17 cellular contexts compared by ENCODE assay signal in the genomic region with DNA sequence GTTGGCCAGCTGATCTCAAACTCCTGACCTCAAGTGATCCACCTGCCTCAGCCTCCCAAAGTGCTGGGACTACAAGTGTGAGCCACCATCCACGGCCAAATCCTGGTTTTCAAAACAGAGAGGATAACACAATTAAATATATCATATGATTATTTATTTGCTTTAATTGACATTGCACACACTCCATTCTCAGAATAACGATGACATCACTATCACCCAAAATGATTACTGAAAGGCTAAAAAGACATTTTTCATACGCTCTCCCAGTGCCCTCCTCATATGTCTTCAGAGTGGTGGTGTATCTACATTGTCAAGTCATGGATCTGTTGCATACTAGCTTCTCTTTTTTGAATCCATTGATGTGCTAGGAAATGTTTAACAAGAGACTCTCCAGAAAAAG. TPM values are rescaled to one million over a fixed set of nuclear protein-coding genes. Genes with fewer than 3 reads are reported as not detected.
DNase-seq lines count a peak whose midpoint lies in the region; TF ChIP-seq lines count a peak whose summit lies in the region.
"Had no signal": no experiment of that assay in that cellular context is flagged by ENCODE, and none has a peak within 500 bp of the region (broad histone marks: within the 10 kb centered on the region; RNA-seq: fewer than 3 reads in every experiment).

No MANE protein-coding gene starts in this region.

- H3K4me3 Mint-ChIP-seq in activated CD4-positive, alpha-beta T cell treated with anti-CD3 and anti-CD28 coated beads, Interleukin-2, amount 10 ng/mL, durations not matched to agents 24 days and 14 days, result no peak overlapping the region
- H3K4me3 Mint-ChIP-seq: B cell; CD4-positive, alpha-beta T cell; CD8-positive, alpha-beta T cell had no signal

- H3K9me3 ChIP-seq in HEK293 (ENCODE audit: control insufficient read depth, insufficient read depth, low read depth, low read length) (no peaks in the 10 kb centered on the region), esophagus muscularis mucosa (no peaks in the 10 kb centered on the region)
- H3K9me3 ChIP-seq: A549, Caco-2 had no signal

- H3K36me3 ChIP-seq in HEK293 (ENCODE audit: control insufficient read depth in 2 of 2, insufficient read depth in 1 of 2, low read length in 2 of 2) (peaks cover 4 to 35% of the 10 kb centered on the region in 2 experiments; a peak in 2 of 3 replicates), esophagus muscularis mucosa (no peaks in the 10 kb centered on the region), brain microvascular endothelial cell (replicated peaks) (no peaks in the 10 kb centered on the region)

- H3K27me3 ChIP-seq in esophagus muscularis mucosa, result no peaks in the 10 kb centered on the region
- no peaks in the 10 kb centered on the region for H3K27me3 ChIP-seq in brain microvascular endothelial cell (replicated peaks)
- H3K27me3 ChIP-seq: BLaER1 treated with 17β-estradiol and CSF1 and Interleukin-3, amounts not matched to agents 10 nM and 100 nM had no signal

- in situ Hi-C loops in brain microvascular endothelial cell (cut with HindIII; ENCODE audit: low pct_ligation_motif_present, low sequenced_read_pairs), result no loop called here

- peaks cover 34% of the 10 kb centered on the region for H3K36me3 Mint-ChIP-seq in activated CD4-positive, alpha-beta T cell treated with anti-CD3 and anti-CD28 coated beads, Interleukin-2, amount 10 ng/mL, durations not matched to agents 24 days and 14 days (ENCODE audit: low read depth)
- H3K36me3 Mint-ChIP-seq: CD8-positive, alpha-beta T cell had no signal

- H3K27ac Mint-ChIP-seq in activated CD4-positive, alpha-beta T cell treated with anti-CD3 and anti-CD28 coated beads, Interleukin-2, amount 10 ng/mL, durations not matched to agents 24 days and 14 days, result no peak overlapping the region
- H3K27ac Mint-ChIP-seq: B cell; CD4-positive, alpha-beta T cell; CD8-positive, alpha-beta T cell had no signal

- H3K27ac ChIP-seq in HEK293 (ENCODE audit: extremely low read depth, low read depth, low read length) (no peak overlapping the region), esophagus muscularis mucosa (replicated peaks in 1 of 4) (no peak overlapping the region), brain microvascular endothelial cell (no peak overlapping the region)
- H3K27ac ChIP-seq: 22Rv1; A549; BLaER1 treated with 17β-estradiol and CSF1 and Interleukin-3, amounts not matched to agents 10 nM and 100 nM; C4-2B had no signal

- peak; percentile 23 for DNase-seq in activated CD4-positive, alpha-beta T cell treated with anti-CD3 and anti-CD28 coated beads, Interleukin-2, amount 10 ng/mL, durations not matched to agents 24 days and 14 days
- DNase-seq in activated CD4-positive, alpha-beta T cell treated with anti-CD3 and anti-CD28 coated beads, Interleukin-2, amount 50 U/mL, for 4 hours, result no peak
- peak; percentile 17 for DNase-seq in esophagus muscularis mucosa (ENCODE audit: extremely low spot score)
- no peak for DNase-seq in brain microvascular endothelial cell
- DNase-seq: AML-193; Caco-2; Calu3; CD4-positive, alpha-beta T cell; CD8-positive, alpha-beta T cell; DMS79 treated with DMSO at 0.1 percent for 48 hours; GF-D8 had no signal

- no peak for TF ChIP-seq EP300 in esophagus muscularis mucosa (IDR thresholded peaks at IDR 0.05)

- H3K4me3 ChIP-seq in HEK293 (ENCODE audit: low read depth, low read length) (no peak overlapping the region), esophagus muscularis mucosa (no peak overlapping the region), brain microvascular endothelial cell (ENCODE audit: low read depth, low read length) (no peak overlapping the region)
- H3K4me3 ChIP-seq: A549; BLaER1 treated with 17β-estradiol and CSF1 and Interleukin-3, amounts not matched to agents 10 nM and 100 nM had no signal

- no peaks in the 10 kb centered on the region for H3K27me3 Mint-ChIP-seq in activated CD4-positive, alpha-beta T cell treated with anti-CD3 and anti-CD28 coated beads, Interleukin-2, amount 10 ng/mL, durations not matched to agents 24 days and 14 days
- H3K27me3 Mint-ChIP-seq: B cell; CD4-positive, alpha-beta T cell had no signal

- H3K4me1 Mint-ChIP-seq in activated CD4-positive, alpha-beta T cell treated with anti-CD3 and anti-CD28 coated beads, Interleukin-2, amount 10 ng/mL, durations not matched to agents 24 days and 14 days, result peaks cover 1% of the 10 kb centered on the region
- H3K4me1 Mint-ChIP-seq: B cell had no signal

- no peak for TF ChIP-seq POLR2A in esophagus muscularis mucosa (IDR thresholded peaks at IDR 0.05; ENCODE audit: low read depth)

- H3K9me3 Mint-ChIP-seq in activated CD4-positive, alpha-beta T cell treated with anti-CD3 and anti-CD28 coated beads, Interleukin-2, amount 10 ng/mL, durations not matched to agents 24 days and 14 days, result no peaks in the 10 kb centered on the region
- H3K9me3 Mint-ChIP-seq: CD4-positive, alpha-beta T cell; CD8-positive, alpha-beta T cell had no signal

- CTCF ChIA-PET in HEK293 (lab: Yijun Ruan, JAX), result interaction anchor here (3.0 kb wide), 1 partner anchor 9 kb away, joined by 15 read pairs; no protein-coding TSS in a partner anchor

- TF ChIP-seq CTCF in HEK293 (tag by site-specific recombination; IDR thresholded peaks at IDR 0.05), result no peak
- TF ChIP-seq CTCF in esophagus muscularis mucosa (IDR thresholded peaks at IDR 0.05), result no peak
- TF ChIP-seq CTCF in brain microvascular endothelial cell (IDR thresholded peaks at IDR 0.05; ENCODE audit: low read depth, low read length, missing control alignments), result no peak

- POLR2A ChIA-PET in HEK293 (lab: Yijun Ruan, JAX), result no interaction called here

- intact Hi-C loops in activated CD4-positive, alpha-beta T cell treated with anti-CD3 and anti-CD28 coated beads, Interleukin-2, amount 10 ng/mL, durations not matched to agents 24 days and 14 days (cut with micrococcal nuclease), result no loop called here
- intact Hi-C loops in esophagus muscularis mucosa (cut with DNase I), result no loop called here

- WGBS in esophagus muscularis mucosa, result 97% methylated on average over 3 of the region's 3 CpGs

- H3K4me1 ChIP-seq in HEK293 (ENCODE audit: control insufficient read depth, insufficient read depth, low read length), result no peaks in the 10 kb centered on the region
- H3K4me1 ChIP-seq in esophagus muscularis mucosa, result no peaks in the 10 kb centered on the region
- H3K4me1 ChIP-seq: A549, Caco-2 had no signal

TF ChIP-seq in HEK293, 187 proteins besides CTCF, POLR2A, EP300 and RAD21:
- TF ChIP-seq ZSCAN30 (tag by site-specific recombination; IDR thresholded peaks at IDR 0.05) (no peak), ATF2 (tag by site-specific recombination; IDR thresholded peaks at IDR 0.05; ENCODE audit: low read depth) (peak; percentile 67)

RNA-seq across cellular contexts. Expression of gene CEP43, which starts 18.5 kb away (rescaled TPM):
- 21.1 and 23.0 TPM in 2 replicates for total RNA-seq in activated CD4-positive, alpha-beta T cell treated with anti-CD3 and anti-CD28 coated beads, Interleukin-2, amount 10 ng/mL, durations not matched to agents 24 days and 14 days
- total RNA-seq in esophagus muscularis mucosa, result 10 to 100 TPM in 1 of 4 donors, 1 to 10 TPM in 3; 6.6 to 18.0 (median 8.3) TPM

RNA-seq across cellular contexts. Expression of gene RNASET2, which starts 24.4 kb away (rescaled TPM):
- 93.3 and 108 TPM in 2 replicates for total RNA-seq in activated CD4-positive, alpha-beta T cell treated with anti-CD3 and anti-CD28 coated beads, Interleukin-2, amount 10 ng/mL, durations not matched to agents 24 days and 14 days
- total RNA-seq in esophagus muscularis mucosa, result 10 to 100 TPM; 24.1 to 54.5 (median 30.4) TPM

Comparison
In these comparisons a context has a peak if more than half of its experiments do, and no peak if none do; other contexts are left out.
1. DNase-seq: peak in activated CD4-positive, alpha-beta T cell treated with anti-CD3 and anti-CD28 coated beads, Interleukin-2, amount 10 ng/mL, durations not matched to agents 24 days and 14 days (single experiment) and esophagus muscularis mucosa (single experiment); none in activated CD4-positive, alpha-beta T cell treated with anti-CD3 and anti-CD28 coated beads, Interleukin-2, amount 50 U/mL, for 4 hours (0 of 2) and brain microvascular endothelial cell (single experiment).